ENCODE assay signal across 1 cellular context in genomic region chr13:100131863-100132574, GRCh38.
TF ChIP-seq lines count a peak whose summit lies in the region.

No MANE protein-coding gene starts in this region.

TF ChIP-seq in HEK293, 187 proteins besides CTCF, POLR2A, EP300 and RAD21 (continued from another document):
- no peak for TF ChIP-seq ZNF280C (tag by site-specific recombination; IDR thresholded peaks at IDR 0.05)
TF ChIP-seq in HEK293: peak in this region for 27.
